8 cellular contexts compared by ENCODE assay signal in the genomic region with DNA sequence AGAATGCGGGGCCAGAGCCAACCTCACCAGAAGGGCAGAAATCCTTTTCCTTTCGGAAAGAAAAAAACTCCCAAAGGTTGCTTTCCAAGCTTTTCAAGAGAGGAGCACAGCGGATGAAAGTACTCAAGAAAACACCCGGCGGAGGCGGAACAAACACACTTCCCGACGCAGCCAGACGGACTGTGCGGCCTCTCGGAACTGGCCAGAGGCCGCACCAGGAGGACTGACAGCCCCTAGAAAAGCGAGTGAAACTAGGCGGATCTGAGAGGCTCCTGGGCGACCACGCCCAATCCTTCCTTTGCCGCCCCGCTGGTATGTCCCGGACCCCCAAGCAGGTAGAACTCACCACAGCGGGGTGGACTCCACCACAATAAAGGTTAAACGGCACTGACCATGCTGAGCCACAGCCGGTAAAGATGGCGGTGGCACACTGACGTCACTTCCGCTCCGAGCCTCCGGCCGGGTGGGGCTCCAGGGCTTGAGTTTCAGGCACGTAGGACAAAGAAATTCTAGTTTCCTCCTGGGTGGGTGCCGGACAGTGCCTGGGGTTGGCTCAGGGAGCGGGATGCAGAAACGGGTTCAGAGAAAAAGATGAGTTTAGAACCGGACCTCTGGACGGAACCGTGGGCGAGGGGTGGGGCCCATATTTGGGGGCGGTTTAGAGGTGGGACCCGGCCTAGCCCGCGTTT. TPM values are rescaled to one million over a fixed set of nuclear protein-coding genes. Genes with fewer than 3 reads are reported as not detected.
DNase-seq lines count a peak whose midpoint lies in the region; ATAC-seq and TF ChIP-seq lines count a peak whose summit lies in the region.

A gene (minus strand): TSS at position 432 of the 689 bp plus-strand sequence. CDS start 14,356 bp downstream, outside the sequence.

- H3K27ac Mint-ChIP-seq in brain = peak within 1 kb of the TSS; percentile 100

- H3K27me3 ChIP-seq in iPS-15b (ENCODE audit: control insufficient read depth, insufficient read depth, low read length) = no peaks in the 10 kb centered on the region
- H3K27me3 ChIP-seq in skeletal muscle satellite cell (ENCODE audit: control insufficient read depth, insufficient read depth, low read length) = no peaks in the 10 kb centered on the region

- H3K4me1 Mint-ChIP-seq in brain = peaks cover 60% of the 10 kb centered on the region

- H3K4me3 ChIP-seq in GM12864 (ENCODE audit: low read depth, low read length) = peak within 1 kb of the TSS; percentile 75
- peak within 1 kb of the TSS; percentile 94 for H3K4me3 ChIP-seq in iPS-15b (ENCODE audit: low read depth, low read length)
- peak within 1 kb of the TSS; percentile 87 for H3K4me3 ChIP-seq in skeletal muscle satellite cell (ENCODE audit: low read length)

- H3K27me3 Mint-ChIP-seq in brain = peaks cover 10% of the 10 kb centered on the region

- DNase-seq in GM12864 (ENCODE audit: low read depth) (peak; percentile 72), NCI-H2081 (lab: John Stamatoyannopoulos, UW) (peak; percentile 81 to 89), UCSD-AML1 (lab: John Stamatoyannopoulos, UW; ENCODE audit: unreplicated experiment) (peak; percentile 74), SKM-1 (lab: John Stamatoyannopoulos, UW; ENCODE audit: unreplicated experiment) (no peak)

- peaks cover 10% of the 10 kb centered on the region for H3K9me3 ChIP-seq in iPS-15b (ENCODE audit: control insufficient read depth, insufficient read depth, low read length)
- H3K9me3 ChIP-seq in skeletal muscle satellite cell (replicated peaks; ENCODE audit: low read length) = peaks cover 15% of the 10 kb centered on the region

- H3K36me3 ChIP-seq in iPS-15b (ENCODE audit: control insufficient read depth, insufficient read depth, low read length) (no peaks in the 10 kb centered on the region), skeletal muscle satellite cell (ENCODE audit: insufficient read depth, low read length) (peaks cover 32% of the 10 kb centered on the region)

- TF ChIP-seq CTCF in GM12864 (IDR thresholded peaks at IDR 0.05; ENCODE audit: low read depth, low read length, missing control alignments) (no peak), brain (conservative IDR thresholded peaks at IDR 0.05) (no peak)

- ATAC-seq in HG02884 (IDR thresholded peaks at IDR 0.05; ENCODE audit: unreplicated experiment) = peak; percentile 70

- H3K9ac ChIP-seq in iPS-15b (ENCODE audit: low read depth, low read length) (peak within 1 kb of the TSS; percentile 99), skeletal muscle satellite cell (ENCODE audit: low read depth, low read length) (peak within 1 kb of the TSS; percentile 90)

- peaks cover 53% of the 10 kb centered on the region for H3K36me3 Mint-ChIP-seq in brain

- peak within 1 kb of the TSS; percentile 89 to 100 (median 91) for H3K4me3 Mint-ChIP-seq in brain

- peak within 1 kb of the TSS; percentile 81 for H3K4me2 ChIP-seq in skeletal muscle satellite cell (ENCODE audit: low read length)

- peaks cover 33 to 53% (median 48%) of the 10 kb centered on the region in 5 experiments for H3K9me3 Mint-ChIP-seq in brain

- no peaks in the 10 kb centered on the region for H3K4me1 ChIP-seq in iPS-15b (ENCODE audit: control insufficient read depth, insufficient read depth, low read length)
- H3K4me1 ChIP-seq in skeletal muscle satellite cell (ENCODE audit: control insufficient read depth, insufficient read depth, low read length) = no peaks in the 10 kb centered on the region

RNA-seq across cellular contexts. Expression of the gene that starts here (rescaled TPM):
- polyA plus RNA-seq in brain (ENCODE audit: insufficient read depth, low read depth, low replicate concordance) = 12.2 TPM
- 31.5 and 38.8 TPM in 2 replicates for total RNA-seq in skeletal muscle satellite cell (2012; rRNA removed)
